9 cellular contexts compared by ENCODE assay signal in genomic region chr2:119517433-119517832, GRCh38. TPM values are rescaled to one million over a fixed set of nuclear protein-coding genes. Genes with fewer than 3 reads are reported as not detected.
A peak's percentile ranks its signal among the peaks of the same experiment; 100 is the strongest.
DNase-seq lines count a peak whose midpoint lies in the region; ATAC-seq and TF ChIP-seq lines count a peak whose summit lies in the region.
"Had no signal": no experiment of that assay in that cellular context is flagged by ENCODE, and none has a peak within 500 bp of the region (broad histone marks: within the 10 kb centered on the region; RNA-seq: fewer than 3 reads in every experiment).

No MANE protein-coding gene starts in this region.

- WGBS in heart left ventricle, 4 donors, result 32 to 42% (median 40%) methylated on average over 7 of the region's 7 CpGs

- no peaks in the 10 kb centered on the region for H3K9me3 Mint-ChIP-seq in Caco-2 (ENCODE audit: unreplicated experiment)
- no peaks in the 10 kb centered on the region for H3K9me3 Mint-ChIP-seq in activated T-cell treated with anti-CD3 and anti-CD28 coated beads, Interleukin-2, amount 50 U/mL, for 4 hours

- H3K36me3 ChIP-seq in Caco-2 (ENCODE audit: control insufficient read depth, insufficient read depth, low read length) (no peaks in the 10 kb centered on the region), heart left ventricle (no peaks in the 10 kb centered on the region)

- DNase-seq in Caco-2 (peak; percentile 62 to 71), NCI-H774 (lab: John Stamatoyannopoulos, UW) (peak; percentile 36), heart left ventricle (peak; percentile 34 to 71 (median 51)), OCI-M2 (lab: John Stamatoyannopoulos, UW; ENCODE audit: unreplicated experiment) (no peak)
- peak; percentile 9 for DNase-seq in activated T-cell treated with anti-CD3 and anti-CD28 coated beads, Interleukin-2, amount 50 U/mL, for 4 hours
- DNase-seq in stimulated activated CD4-positive, alpha-beta T cell treated with anti-CD3 and anti-CD28 coated beads, Interleukin-12 subunit alpha, Interleukin-12 subunit beta, amount 100 ng/mL, for 48 hours (ENCODE audit: low read depth in 2 of 3, low spot score in 1 of 3), result peak; percentile 13 to 44 (median 32)

- H3K4me3 Mint-ChIP-seq in Caco-2 (ENCODE audit: unreplicated experiment), result no peak overlapping the region
- no peak overlapping the region for H3K4me3 Mint-ChIP-seq in activated T-cell treated with anti-CD3 and anti-CD28 coated beads, Interleukin-2, amount 50 U/mL, for 4 hours

- peaks cover under 1% of the 10 kb centered on the region for H3K27me3 Mint-ChIP-seq in Caco-2 (ENCODE audit: insufficient read depth, unreplicated experiment)
- peaks cover 34% of the 10 kb centered on the region for H3K27me3 Mint-ChIP-seq in activated T-cell treated with anti-CD3 and anti-CD28 coated beads, Interleukin-2, amount 50 U/mL, for 4 hours (ENCODE audit: low read depth)

- no peak overlapping the region for H3K4me3 ChIP-seq in Caco-2 (ENCODE audit: low read depth, low read length)
- H3K4me3 ChIP-seq in heart left ventricle, result no peak overlapping the region

- BruUV-seq in Caco-2 (replicated peaks; lab: Mats Ljungman, UMichigan), result no TSS peak

- TF ChIP-seq CTCF in Caco-2 (IDR thresholded peaks at IDR 0.05; ENCODE audit: insufficient read depth in 1 of 2, low read depth in 1 of 2, low read length in 1 of 2, severe bottlenecking in 1 of 2, unreplicated experiment in 1 of 2) (peak; percentile 54 to 74), heart left ventricle (IDR thresholded peaks at IDR 0.05) (peak; percentile 35 to 63 (median 54))

- no peak overlapping the region for H3K27ac ChIP-seq in heart left ventricle

- POLR2A ChIA-PET in Caco-2 (lab: Charles Lee), result no interaction called here

- H3K4me1 Mint-ChIP-seq in Caco-2 (ENCODE audit: low read depth, unreplicated experiment), result no peaks in the 10 kb centered on the region
- no peaks in the 10 kb centered on the region for H3K4me1 Mint-ChIP-seq in activated T-cell treated with anti-CD3 and anti-CD28 coated beads, Interleukin-2, amount 50 U/mL, for 4 hours (ENCODE audit: low read depth)

- H3K9me3 ChIP-seq in Caco-2 (no peaks in the 10 kb centered on the region), heart left ventricle (no peaks in the 10 kb centered on the region)

- CTCF ChIA-PET in Caco-2 (lab: Charles Lee), result interaction anchor here (0.8 to 1.4 kb wide), 3 partner anchors 30 to 143 kb away, joined by 3 to 4 read pairs (median 3); no protein-coding TSS in a partner anchor

- H3K27me3 ChIP-seq in Caco-2 (replicated peaks; ENCODE audit: control insufficient read depth, insufficient read depth, low read length) (no peaks in the 10 kb centered on the region), heart left ventricle (peaks cover 0 to 12% (median 3%) of the 10 kb centered on the region in 9 donors)

- no peak overlapping the region for H3K27ac Mint-ChIP-seq in Caco-2 (ENCODE audit: unreplicated experiment)

- intact Hi-C loops in Caco-2 (cut with micrococcal nuclease; ENCODE audit: unreplicated experiment), result loop anchor here (1.0 kb wide), 2 partner anchors 75 to 143 kb away; no protein-coding TSS in a partner anchor
- intact Hi-C loops in heart left ventricle (cut with DNase I), result loop anchor here in 5 of 10 donors (2.0 to 10.0 kb wide), 4 partner anchors 137 to 145 kb away; no protein-coding TSS in a partner anchor

- H3K4me1 ChIP-seq in Caco-2 (no peaks in the 10 kb centered on the region), heart left ventricle (no peaks in the 10 kb centered on the region)

- ATAC-seq in GM19043 (IDR thresholded peaks at IDR 0.05; ENCODE audit: low read depth, unreplicated experiment) (peak; percentile 75), HG03135 (IDR thresholded peaks at IDR 0.05; ENCODE audit: unreplicated experiment) (peak; percentile 92), heart left ventricle (peak in 3 of 4 donors; percentile 72 to 82 (median 79))
- ATAC-seq in activated T-cell treated with anti-CD3 and anti-CD28 coated beads, Interleukin-2, amount 50 U/mL, for 4 hours, result peak in 1 of 2 donors; percentile 40

- TF ChIP-seq POLR2A in heart left ventricle (IDR thresholded peaks at IDR 0.05), result no peak

- H3K36me3 Mint-ChIP-seq in Caco-2 (ENCODE audit: insufficient read depth, unreplicated experiment), result no peaks in the 10 kb centered on the region
- no peaks in the 10 kb centered on the region for H3K36me3 Mint-ChIP-seq in activated T-cell treated with anti-CD3 and anti-CD28 coated beads, Interleukin-2, amount 50 U/mL, for 4 hours (ENCODE audit: insufficient read depth)

RNA-seq across cellular contexts. Expression of gene SCTR, which starts 6.8 kb away (rescaled TPM):
- not detected in 2 replicates for total RNA-seq in Caco-2 (2022)
- total RNA-seq in activated T-cell treated with anti-CD3 and anti-CD28 coated beads, Interleukin-2, amount 50 U/mL, for 4 hours, result not detected
- 1 to 10 TPM in 2 of 9 donors, under 1 TPM in 6, not detected in 1; 0.28 to 2.2 (median 0.44) TPM for total RNA-seq in heart left ventricle
- polyA plus RNA-seq in heart left ventricle, result under 1 TPM in 1 of 2 donors, not detected in 1; 0.72 TPM
- total RNA-seq: T-helper 2 cell treated with Interferon-gamma antibody and Interleukin-4, amounts not matched to agents 100 ng/mL and 5 ng/mL, for 36 hours had no signal

RNA-seq across cellular contexts. Expression of gene CFAP221, which starts 26.8 kb away (rescaled TPM):
- total RNA-seq in Caco-2 (2022) (0.60 TPM in 1 of 2 replicates, not detected in the other), heart left ventricle (1 to 10 TPM in 6 of 9 donors, under 1 TPM in 2, not detected in 1; 0.86 to 2.2 (median 1.7) TPM)
- not detected for total RNA-seq in activated T-cell treated with anti-CD3 and anti-CD28 coated beads, Interleukin-2, amount 50 U/mL, for 4 hours
- polyA plus RNA-seq in heart left ventricle, result under 1 TPM; 0.08 to 0.18 TPM
- total RNA-seq: T-helper 2 cell treated with Interferon-gamma antibody and Interleukin-4, amounts not matched to agents 100 ng/mL and 5 ng/mL, for 36 hours had no signal
